17 cellular contexts compared by ENCODE assay signal in genomic region chr12:106586535-106586802, GRCh38. TPM values are rescaled to one million over a fixed set of nuclear protein-coding genes. Genes with fewer than 3 reads are reported as not detected.
A peak's percentile ranks its signal among the peaks of the same experiment; 100 is the strongest.
DNase-seq lines count a peak whose midpoint lies in the region; ATAC-seq and TF ChIP-seq lines count a peak whose summit lies in the region.
"Had no signal": no experiment of that assay in that cellular context is flagged by ENCODE, and none has a peak within 500 bp of the region (broad histone marks: within the 10 kb centered on the region; RNA-seq: fewer than 3 reads in every experiment).

No MANE protein-coding gene starts in this region.

- ATAC-seq in GM19455 (IDR thresholded peaks at IDR 0.05; ENCODE audit: unreplicated experiment) = no peak

- H3K4me3 ChIP-seq in testis = peak overlapping the region in 1 of 2 donors; percentile 41
- H3K4me3 ChIP-seq: ovary had no signal

- 3 to 4% methylated on average over 9 to 12 of the region's 12 CpGs for WGBS in testis, 2 donors

- no peaks in the 10 kb centered on the region for H3K27me3 ChIP-seq in testis
- H3K27me3 ChIP-seq: ovary had no signal

- peaks cover 47% of the 10 kb centered on the region for H3K4me1 Mint-ChIP-seq in chondrocyte (ENCODE audit: low read depth)
- peaks cover 28% of the 10 kb centered on the region for H3K4me1 Mint-ChIP-seq in mesothelial cell of epicardium
- peaks cover 10% of the 10 kb centered on the region for H3K4me1 Mint-ChIP-seq in type B pancreatic cell (ENCODE audit: unreplicated experiment)

- H3K36me3 Mint-ChIP-seq in chondrocyte (ENCODE audit: low read depth) (no peaks in the 10 kb centered on the region), mesothelial cell of epicardium (no peaks in the 10 kb centered on the region), type B pancreatic cell (no peaks in the 10 kb centered on the region)
- H3K36me3 Mint-ChIP-seq: activated naive CD8-positive, alpha-beta T cell treated with anti-CD3 and anti-CD28 coated beads for 36 hours had no signal

- peaks cover 36% of the 10 kb centered on the region for H3K4me1 ChIP-seq in testis

- peak overlapping the region; percentile 61 for H3K4me3 Mint-ChIP-seq in chondrocyte (ENCODE audit: unreplicated experiment)
- peak overlapping the region; percentile 59 for H3K4me3 Mint-ChIP-seq in mesothelial cell of epicardium
- H3K4me3 Mint-ChIP-seq in type B pancreatic cell = peak overlapping the region; percentile 85
- H3K4me3 Mint-ChIP-seq: activated naive CD8-positive, alpha-beta T cell treated with anti-CD3 and anti-CD28 coated beads for 36 hours had no signal

- H3K36me3 ChIP-seq in testis (ENCODE audit: low read depth, missing control alignments) = no peaks in the 10 kb centered on the region
- H3K36me3 ChIP-seq: heart left ventricle, ovary had no signal

- no peaks in the 10 kb centered on the region for H3K9me3 ChIP-seq in testis
- H3K9me3 ChIP-seq: heart left ventricle, ovary had no signal

- H3K27ac Mint-ChIP-seq in chondrocyte (ENCODE audit: unreplicated experiment) (no peak overlapping the region), mesothelial cell of epicardium (no peak overlapping the region), type B pancreatic cell (no peak overlapping the region)
- H3K27ac Mint-ChIP-seq: activated naive CD8-positive, alpha-beta T cell treated with anti-CD3 and anti-CD28 coated beads for 36 hours had no signal

- intact Hi-C loops in testis (cut with DNase I; ENCODE audit: low total_unique reads) = no loop called here

- no peak overlapping the region for H3K27ac ChIP-seq in testis
- H3K27ac ChIP-seq: heart left ventricle, KMS-11, ovary had no signal

- H3K9me3 Mint-ChIP-seq in chondrocyte (ENCODE audit: low read depth) (no peaks in the 10 kb centered on the region), mesothelial cell of epicardium (no peaks in the 10 kb centered on the region), type B pancreatic cell (no peaks in the 10 kb centered on the region)
- H3K9me3 Mint-ChIP-seq: activated naive CD8-positive, alpha-beta T cell treated with anti-CD3 and anti-CD28 coated beads for 36 hours had no signal

- peaks cover 80% of the 10 kb centered on the region for H3K27me3 Mint-ChIP-seq in chondrocyte (ENCODE audit: low read depth)
- H3K27me3 Mint-ChIP-seq in mesothelial cell of epicardium (ENCODE audit: low read depth) = peaks cover 97% of the 10 kb centered on the region
- peaks cover 95% of the 10 kb centered on the region for H3K27me3 Mint-ChIP-seq in type B pancreatic cell

- no peak for TF ChIP-seq POLR2A in testis (IDR thresholded peaks at IDR 0.05)

- TF ChIP-seq CTCF in chondrocyte (IDR thresholded peaks at IDR 0.05) (no peak), mesothelial cell of epicardium (IDR thresholded peaks at IDR 0.05; ENCODE audit: unreplicated experiment) (no peak), type B pancreatic cell (conservative IDR thresholded peaks at IDR 0.05) (no peak), testis (IDR thresholded peaks at IDR 0.05) (no peak)

- peak; percentile 2 for DNase-seq in stimulated activated CD4-positive, alpha-beta T cell treated with anti-CD3 and anti-CD28 coated beads, Interleukin-15, amount 100 ng/mL, for 24 hours
- no peak for DNase-seq in stimulated activated CD4-positive, alpha-beta T cell treated with anti-CD3 and anti-CD28 coated beads, Interleukin-1b, Interleukin-23, amount 100 ng/mL, for 48 hours
- DNase-seq in chondrocyte (ENCODE audit: low spot score) = no peak
- no peak for DNase-seq in mesothelial cell of epicardium (ENCODE audit: low spot score in 2 of 2, unreplicated experiment in 2 of 2)
- no peak for DNase-seq in type B pancreatic cell (ENCODE audit: extremely low spot score, unreplicated experiment)
- DNase-seq in testis = no peak
- no peak for DNase-seq in NCI-H1092 (lab: John Stamatoyannopoulos, UW)
- DNase-seq: activated CD8-positive, alpha-beta memory T cell treated with anti-CD3 and anti-CD28 coated beads, Interleukin-2, amount 50 U/mL, for 4 hours; activated naive CD8-positive, alpha-beta T cell treated with anti-CD3 and anti-CD28 coated beads for 36 hours; DND-41; heart left ventricle; ovary had no signal

RNA-seq across cellular contexts. Expression of gene RFX4, which starts 3.7 kb away (rescaled TPM):
- total RNA-seq in chondrocyte (not detected in 3 replicates), mesothelial cell of epicardium (not detected in 3 replicates), type B pancreatic cell (ENCODE audit: low replicate concordance) (0.29 and 25.4 TPM in 2 replicates), testis (10 to 100 TPM; 52.7 to 86.4 TPM)
- polyA plus RNA-seq in testis (ENCODE audit: insufficient read depth, low read depth, low replicate concordance) = 217 TPM
- total RNA-seq: activated naive CD8-positive, alpha-beta T cell treated with anti-CD3 and anti-CD28 coated beads for 36 hours; lower leg skin; NCI-H460 had no signal
- polyA plus RNA-seq: esophagus, heart left ventricle, ovary had no signal
